In the genomic region with DNA sequence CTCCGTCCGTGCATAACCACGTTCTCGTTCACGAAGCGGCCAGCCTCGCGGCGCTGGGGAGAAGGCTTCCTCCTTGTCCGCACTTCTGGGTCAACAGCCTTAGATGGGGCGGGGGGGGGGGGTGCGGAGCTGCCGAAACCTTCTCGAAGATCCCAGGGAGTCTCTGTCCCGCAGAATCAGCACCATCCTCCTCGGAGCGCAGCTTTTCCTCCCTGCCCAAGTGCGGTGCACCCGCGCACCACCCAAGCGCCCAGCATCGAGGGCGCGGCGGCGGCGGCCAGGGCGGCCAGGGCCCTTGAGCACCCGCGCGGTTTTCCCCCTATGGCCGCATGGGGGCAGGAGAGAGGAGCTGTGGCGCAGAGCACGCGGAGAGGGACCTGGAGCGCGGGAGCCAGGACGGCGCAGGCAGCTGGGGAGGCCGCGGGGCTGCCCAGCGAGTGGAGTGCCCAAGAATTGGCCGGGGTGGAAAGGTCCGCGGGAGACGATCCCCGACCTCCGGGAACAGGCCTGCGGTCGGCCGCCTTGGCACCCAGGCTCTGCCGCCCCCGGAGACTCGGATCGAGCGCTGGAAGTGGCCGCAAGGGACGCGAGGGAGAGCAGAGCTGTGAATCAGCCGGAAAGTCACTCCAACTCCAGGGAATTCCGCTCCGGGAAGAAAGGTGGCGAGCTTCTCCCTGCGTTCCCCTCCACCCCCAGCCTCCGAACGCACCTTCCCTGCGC, we compare ENCODE assay signal across 9 cellular contexts. TPM values are rescaled to one million over a fixed set of nuclear protein-coding genes. Genes with fewer than 3 reads are reported as not detected.
DNase-seq lines count a peak whose midpoint lies in the region; ATAC-seq lines count a peak whose summit lies in the region.
"Had no signal": no experiment of that assay in that cellular context is flagged by ENCODE, and none has a peak within 500 bp of the region (broad histone marks: within the 10 kb centered on the region; RNA-seq: fewer than 3 reads in every experiment).

No MANE protein-coding gene starts in this region.

- peaks cover 18% of the 10 kb centered on the region for H3K4me1 Mint-ChIP-seq in activated CD4-positive, alpha-beta memory T cell treated with anti-CD3 and anti-CD28 coated beads, Interleukin-2, amount 10 ng/mL, durations not matched to agents 7 days and 5 days
- no peaks in the 10 kb centered on the region for H3K4me1 Mint-ChIP-seq in memory B cell

- CTCF ChIA-PET in activated CD4-positive, alpha-beta memory T cell treated with anti-CD3 and anti-CD28 coated beads, Interleukin-2, amount 10 ng/mL, durations not matched to agents 7 days and 5 days (lab: Charles Lee): interaction anchor here (0.6 to 3.2 kb wide), 24 partner anchors 8 to 366 kb away, joined by 3 to 25 read pairs (median 4); no protein-coding TSS in a partner anchor

- H3K27ac Mint-ChIP-seq in activated CD4-positive, alpha-beta memory T cell treated with anti-CD3 and anti-CD28 coated beads, Interleukin-2, amount 10 ng/mL, durations not matched to agents 7 days and 5 days: no peak overlapping the region
- H3K27ac Mint-ChIP-seq in memory B cell: no peak overlapping the region

- peaks cover 79% of the 10 kb centered on the region for H3K27me3 Mint-ChIP-seq in activated CD4-positive, alpha-beta memory T cell treated with anti-CD3 and anti-CD28 coated beads, Interleukin-2, amount 10 ng/mL, durations not matched to agents 7 days and 5 days
- H3K27me3 Mint-ChIP-seq in memory B cell: peaks cover 15% of the 10 kb centered on the region

- POLR2A ChIA-PET in activated CD4-positive, alpha-beta memory T cell treated with anti-CD3 and anti-CD28 coated beads, Interleukin-2, amount 10 ng/mL, durations not matched to agents 7 days and 5 days (lab: Charles Lee): no interaction called here

- H3K9me3 Mint-ChIP-seq in activated CD4-positive, alpha-beta memory T cell treated with anti-CD3 and anti-CD28 coated beads, Interleukin-2, amount 10 ng/mL, durations not matched to agents 7 days and 5 days: no peaks in the 10 kb centered on the region
- no peaks in the 10 kb centered on the region for H3K9me3 Mint-ChIP-seq in memory B cell

- DNase-seq in GDM1 (lab: John Stamatoyannopoulos, UW) (peak; percentile 26), NCI-H2196 treated with DMSO at 0.1 percent for 48 hours (lab: John Stamatoyannopoulos, UW; ENCODE audit: unreplicated experiment) (peak; percentile 51), memory B cell (ENCODE audit: low spot score in 2 of 2) (peak; percentile 19 to 60)
- DNase-seq in activated CD4-positive, alpha-beta memory T cell treated with anti-CD3 and anti-CD28 coated beads, Interleukin-2, amount 10 ng/mL, durations not matched to agents 7 days and 5 days: peak; percentile 62
- DNase-seq in effector CD8-positive, alpha-beta T cell (lab: John Stamatoyannopoulos, UW): peak; percentile 27
- peak; percentile 29 to 57 (median 46) for DNase-seq in stimulated activated CD4-positive, alpha-beta T cell treated with anti-CD3 and anti-CD28 coated beads, TNF-alpha, amount 100 ng/mL, for 48 hours (ENCODE audit: low read depth in 3 of 3)

- ATAC-seq in HG02610 (IDR thresholded peaks at IDR 0.05; ENCODE audit: unreplicated experiment) (peak; percentile 72), memory B cell (ENCODE audit: low read depth) (peak; percentile 83), HG02840 (IDR thresholded peaks at IDR 0.05; ENCODE audit: low FRiP score, unreplicated experiment) (no peak)

- H3K4me3 Mint-ChIP-seq in activated CD4-positive, alpha-beta memory T cell treated with anti-CD3 and anti-CD28 coated beads, Interleukin-2, amount 10 ng/mL, durations not matched to agents 7 days and 5 days: no peak overlapping the region
- H3K4me3 Mint-ChIP-seq in memory B cell: peak overlapping the region; percentile 59

- H3K36me3 Mint-ChIP-seq in activated CD4-positive, alpha-beta memory T cell treated with anti-CD3 and anti-CD28 coated beads, Interleukin-2, amount 10 ng/mL, durations not matched to agents 7 days and 5 days (ENCODE audit: low read depth): no peaks in the 10 kb centered on the region
- no peaks in the 10 kb centered on the region for H3K36me3 Mint-ChIP-seq in memory B cell

RNA-seq across cellular contexts. Expression of gene TMEM174, which starts 43.1 kb away (rescaled TPM):
- not detected for total RNA-seq in activated CD4-positive, alpha-beta memory T cell treated with anti-CD3 and anti-CD28 coated beads, Interleukin-2, amount 10 ng/mL, durations not matched to agents 7 days and 5 days
- total RNA-seq: glomerular endothelial cell had no signal
